ENCODE assay signal across 18 cellular contexts in genomic region chr11:19918302-19919049, GRCh38.
DNase-seq lines count a peak whose midpoint lies in the region; ATAC-seq, FAIRE-seq and TF ChIP-seq lines count a peak whose summit lies in the region.
"Had no signal": no experiment of that assay in that cellular context is flagged by ENCODE, and none has a peak within 500 bp of the region (broad histone marks: within the 10 kb centered on the region; RNA-seq: fewer than 3 reads in every experiment).

No MANE protein-coding gene starts in this region.

- H3K79me2 ChIP-seq in GM12878 (ENCODE audit: control insufficient read depth, insufficient read depth, low read length): no peaks in the 10 kb centered on the region

- DNase-seq in IMR-90: no peak
- no peak for DNase-seq in GM12878 (ENCODE audit: low read depth, low spot score)
- DNase-seq in fibroblast of mammary gland (ENCODE audit: low read depth): peak; percentile 72
- DNase-seq in thyroid gland: no peak
- no peak for DNase-seq in CD1c-positive myeloid dendritic cell (ENCODE audit: extremely low spot score)
- DNase-seq in H54 (ENCODE audit: insufficient read length, low spot score): no peak
- DNase-seq: activated CD4-positive, alpha-beta T cell treated with anti-CD3 and anti-CD28 coated beads, Interleukin-2, amount 10 ng/mL, durations not matched to agents 24 days and 14 days; activated naive CD4-positive, alpha-beta T cell treated with anti-CD3 and anti-CD28 coated beads, Interleukin-2, amount 10 ng/mL, durations not matched to agents 7 days and 5 days; effector memory CD4-positive, alpha-beta T cell; KBM-7; NCI-H1048; NCI-H2081; ovary; stimulated activated CD4-positive, alpha-beta T cell treated with anti-CD3 and anti-CD28 coated beads, Interleukin-4, amount 100 ng/mL, for 24 hours had no signal

- H2BK120ac ChIP-seq in IMR-90 (ENCODE audit: low read depth, low read length): peak overlapping the region; percentile 75

- H2AK5ac ChIP-seq in IMR-90 (ENCODE audit: low read depth, low read length): peak overlapping the region; percentile 73; the same call in 1 of the 2 replicates

- WGBS in IMR-90 (ENCODE audit: extremely low coverage in 2 of 2, insufficient read length in 1 of 2), 2 experiments: 80% methylated on average over 2 of the region's 5 CpGs; no CpG with 5 or more reads in 1 of the 2 experiments
- 61% methylated on average over 5 of the region's 5 CpGs for WGBS in GM12878 (ENCODE audit: insufficient coverage, insufficient replicate concordance, low lambda C conversion rate, missing lambda C conversion rate)
- WGBS in thyroid gland, 2 donors: 85 to 89% methylated on average over 5 of the region's 5 CpGs

- no TSS peak for BruUV-seq in IMR-90 (replicated peaks; lab: Mats Ljungman, UMichigan)
- no TSS peak for BruUV-seq in GM12878 (replicated peaks; lab: Mats Ljungman, UMichigan)

- peak overlapping the region; percentile 44 for H2BK5ac ChIP-seq in IMR-90 (ENCODE audit: low read depth, low read length, poor library complexity, severe bottlenecking)

- POLR2A ChIA-PET in IMR-90 (lab: Charles Lee; ENCODE audit: unreplicated experiment): interaction anchor here (0.5 kb wide), 1 partner anchor 241 kb away, joined by 3 read pairs; no protein-coding TSS in a partner anchor
- POLR2A ChIA-PET in GM12878 (lab: Charles Lee): no interaction called here

- peak overlapping the region; percentile 50; the same call in 1 of the 2 replicates for H3K4me2 ChIP-seq in IMR-90 (ENCODE audit: low read depth, low read length)
- no peak overlapping the region for H3K4me2 ChIP-seq in GM12878 (ENCODE audit: control insufficient read depth, insufficient read depth)
- H3K4me2 ChIP-seq: BLaER1 had no signal

- peaks cover 13% of the 10 kb centered on the region; the same call in 1 of the 2 replicates for H3K9me1 ChIP-seq in IMR-90 (ENCODE audit: insufficient read depth, low read length)

- no peaks in the 10 kb centered on the region for H3K27me3 ChIP-seq in IMR-90 (ENCODE audit: control insufficient read depth, insufficient read depth, low read length)
- H3K27me3 ChIP-seq in GM12878 (replicated peaks in 1 of 2; ENCODE audit: control insufficient read depth in 2 of 2, insufficient read depth in 2 of 2, low read length in 1 of 2): peaks cover 0 to 3% of the 10 kb centered on the region in 2 experiments; a peak in 1 of 4 replicates
- no peaks in the 10 kb centered on the region for H3K27me3 ChIP-seq in thyroid gland
- H3K27me3 ChIP-seq: BLaER1, ovary had no signal

- no peak overlapping the region; the same call in 1 of the 2 replicates for H4K5ac ChIP-seq in IMR-90 (ENCODE audit: low read depth, low read length)

- 0 out of 2 replicates have a peak, but pooled peaks cover 5% of the 10 kb centered on the region for H4K20me1 ChIP-seq in IMR-90 (ENCODE audit: insufficient read depth, low read length)
- H4K20me1 ChIP-seq in GM12878 (ENCODE audit: control insufficient read depth, insufficient read depth): no peaks in the 10 kb centered on the region
- H4K20me1 ChIP-seq: BLaER1 had no signal

- peaks cover 18% of the 10 kb centered on the region for H3K4me1 ChIP-seq in IMR-90 (ENCODE audit: control insufficient read depth, insufficient read depth, low read length)
- no peaks in the 10 kb centered on the region for H3K4me1 ChIP-seq in GM12878 (ENCODE audit: control insufficient read depth, insufficient read depth, low read length)
- H3K4me1 ChIP-seq in thyroid gland: peaks cover 19 to 48% of the 10 kb centered on the region in 2 donors
- H3K4me1 ChIP-seq: BLaER1 had no signal

- H3K14ac ChIP-seq in IMR-90 (replicated peaks; ENCODE audit: low read depth, low read length): peak overlapping the region; percentile 50; the same call in 1 of the 2 replicates

- peak overlapping the region; percentile 79 for H3K4ac ChIP-seq in IMR-90 (ENCODE audit: low read depth, low read length)

- TF ChIP-seq POLR2A in IMR-90 (IDR thresholded peaks at IDR 0.05; ENCODE audit: low read depth, low read length): no peak
- TF ChIP-seq POLR2A in GM12878 (IDR thresholded peaks at IDR 0.05; ENCODE audit: low read depth, low read length): no peak
- no peak for TF ChIP-seq POLR2A in thyroid gland (IDR thresholded peaks at IDR 0.05)
- no peak for TF ChIP-seq POLR2A in H54 (IDR thresholded peaks at IDR 0.05; ENCODE audit: low read depth, low read length)

- no peak for TF ChIP-seq EP300 in GM12878 (IDR thresholded peaks at IDR 0.05; ENCODE audit: borderline replicate concordance in 1 of 2, control insufficient read depth in 1 of 2, low read depth in 2 of 2, low read length in 2 of 2)

- CTCF ChIA-PET in IMR-90 (lab: Yijun Ruan, JAX): interaction anchor here (0.8 kb wide), 1 partner anchor 15 kb away, joined by 3 read pairs; no protein-coding TSS in a partner anchor
- CTCF ChIA-PET in GM12878 (lab: Yijun Ruan, JAX): interaction anchor here (1.3 kb wide), 1 partner anchor 437 kb away, joined by 3 read pairs; no protein-coding TSS in a partner anchor

- no peak overlapping the region for H3K9ac ChIP-seq in IMR-90 (ENCODE audit: low read depth, low read length)
- no peak overlapping the region for H3K9ac ChIP-seq in GM12878 (ENCODE audit: control insufficient read depth, insufficient read depth, low read length)
- H3K9ac ChIP-seq: BLaER1 had no signal

- no peak overlapping the region for H3K4me3 ChIP-seq in IMR-90 (ENCODE audit: insufficient read depth, low read depth, low read length)
- H3K4me3 ChIP-seq in GM12878: no peak overlapping the region
- no peak overlapping the region for H3K4me3 ChIP-seq in fibroblast of mammary gland (ENCODE audit: control insufficient read depth, low read depth, low read length)
- H3K4me3 ChIP-seq in thyroid gland (replicated peaks in 1 of 3): no peak overlapping the region
- H3K4me3 ChIP-seq: BLaER1, ovary, SK-N-MC had no signal

- no peak overlapping the region for H3K56ac ChIP-seq in IMR-90 (ENCODE audit: extremely low read depth, insufficient read depth, low read length)

- H2AK9ac ChIP-seq in IMR-90 (replicated peaks; ENCODE audit: low read depth, low read length, poor library complexity): no peak overlapping the region

- H3K36me3 ChIP-seq in IMR-90 (ENCODE audit: control insufficient read depth, insufficient read depth, low read length) (0 out of 2 replicates have a peak, but pooled peaks cover 2% of the 10 kb centered on the region), GM12878 (ENCODE audit: control insufficient read depth in 2 of 2, insufficient read depth in 2 of 2, low read length in 1 of 2) (no peaks in the 10 kb centered on the region), thyroid gland (no peaks in the 10 kb centered on the region)
- H3K36me3 ChIP-seq: BLaER1, ovary had no signal

- ATAC-seq in IMR-90 (ENCODE audit: low read depth): no peak
- no peak for ATAC-seq in GM12878
- no peak for ATAC-seq in GM18907 (IDR thresholded peaks at IDR 0.05; ENCODE audit: unreplicated experiment)
- no peak for ATAC-seq in HG02852 (IDR thresholded peaks at IDR 0.05; ENCODE audit: unreplicated experiment)

- dilution Hi-C loops in IMR-90 (cut with HindIII; ENCODE audit: low sequenced_read_pairs, unreplicated experiment): no loop called here

- TF ChIP-seq CTCF in IMR-90 (conservative IDR thresholded peaks at IDR 0.05; ENCODE audit: low read depth, low read length): no peak
- no peak for TF ChIP-seq CTCF in GM12878 (IDR thresholded peaks at IDR 0.05 in 2 of 3, conservative IDR thresholded peaks at IDR 0.05 in 1 of 3; ENCODE audit: control insufficient read depth in 2 of 3, extremely low read depth in 1 of 3, insufficient read depth in 1 of 3, low read depth in 3 of 3, low read length in 3 of 3)
- no peak for TF ChIP-seq CTCF in fibroblast of mammary gland (conservative IDR thresholded peaks at IDR 0.05; ENCODE audit: control insufficient read depth, insufficient read depth, low read depth, low read length)
- no peak for TF ChIP-seq CTCF in thyroid gland (IDR thresholded peaks at IDR 0.05)

- RAD21 ChIA-PET in GM12878 (lab: Charles Lee; ENCODE audit: unreplicated experiment): interaction anchor here (1.3 kb wide), 1 partner anchor 16 kb away, joined by 3 read pairs; no protein-coding TSS in a partner anchor

- H3K27ac ChIP-seq in IMR-90 (ENCODE audit: insufficient read depth, low read length): peak overlapping the region; percentile 34; the same call in 1 of the 2 replicates
- no peak overlapping the region for H3K27ac ChIP-seq in GM12878 (ENCODE audit: control insufficient read depth, insufficient read depth)
- peak overlapping the region; percentile 52 to 94 (median 82) for H3K27ac ChIP-seq in thyroid gland
- H3K27ac ChIP-seq: BLaER1, ovary, SK-N-MC had no signal

- H2AFZ ChIP-seq in IMR-90 (replicated peaks; ENCODE audit: low read length, poor library complexity): no peak overlapping the region
- H2AFZ ChIP-seq in GM12878 (ENCODE audit: control insufficient read depth, low read depth, low read length): no peak overlapping the region

- peak overlapping the region; percentile 74 for H2BK20ac ChIP-seq in IMR-90 (ENCODE audit: low read depth, low read length)

- FAIRE-seq in GM12878 (lab: Jason Lieb, UNC) (peak; percentile 35), H54 (lab: Jason Lieb, UNC) (no peak)

- intact Hi-C loops in IMR-90 (cut with micrococcal nuclease) (no loop called here), GM12878 (cut with micrococcal nuclease; ENCODE audit: unreplicated experiment) (no loop called here), thyroid gland (cut with DNase I) (no loop called here)

- no peak for TF ChIP-seq RAD21 in IMR-90 (IDR thresholded peaks at IDR 0.05; ENCODE audit: low read length)
- no peak for TF ChIP-seq RAD21 in GM12878 (IDR thresholded peaks at IDR 0.05; ENCODE audit: insufficient read depth, low read depth, low read length)

- peak overlapping the region in 1 of 2 experiments; percentile 26; a peak in 1 of 4 replicates for H4K8ac ChIP-seq in IMR-90 (ENCODE audit: low read depth in 2 of 2, low read length in 2 of 2)

- peak overlapping the region; percentile 42; the same call in 1 of the 2 replicates for H3K18ac ChIP-seq in IMR-90 (ENCODE audit: low read depth, low read length)

- in situ Hi-C loops in IMR-90 (cut with MboI; ENCODE audit: low sequenced_read_pairs): no loop called here
- in situ Hi-C loops in GM12878 (cut with MboI): no loop called here

- H3K79me1 ChIP-seq in IMR-90 (ENCODE audit: low read depth in 1 of 2, low read length in 2 of 2): peaks cover 26 to 28% of the 10 kb centered on the region in 2 experiments; a peak in 3 of 4 replicates

- no peak overlapping the region for H4K91ac ChIP-seq in IMR-90 (ENCODE audit: insufficient read depth, low read depth, low read length)

- SMC1A ChIA-PET in GM12878 (lab: Charles Lee; ENCODE audit: uncharacterized antibody, unreplicated experiment): no interaction called here

- H3K9me3 ChIP-seq in IMR-90 (ENCODE audit: control insufficient read depth, insufficient read depth, low read length) (no peaks in the 10 kb centered on the region), GM12878 (replicated peaks; ENCODE audit: control insufficient read depth, insufficient read depth, low read length) (no peaks in the 10 kb centered on the region), thyroid gland (no peaks in the 10 kb centered on the region)
- H3K9me3 ChIP-seq: BLaER1, ovary had no signal

- H3K23ac ChIP-seq in IMR-90 (ENCODE audit: low read depth, low read length): no peak overlapping the region

- H2BK15ac ChIP-seq in IMR-90 (ENCODE audit: low read depth, low read length): peak overlapping the region; percentile 52; the same call in 1 of the 3 replicates

TF ChIP-seq in GM12878, 131 proteins besides CTCF, POLR2A, EP300 and RAD21 (continues in another document):
- no peak for TF ChIP-seq PAX8 (IDR thresholded peaks at IDR 0.05)
- no peak for TF ChIP-seq CEBPB (IDR thresholded peaks at IDR 0.05; ENCODE audit: borderline replicate concordance in 1 of 2, low read depth in 2 of 2, low read length in 2 of 2)
